ENCODE assay signal across 25 cellular contexts in the genomic region with DNA sequence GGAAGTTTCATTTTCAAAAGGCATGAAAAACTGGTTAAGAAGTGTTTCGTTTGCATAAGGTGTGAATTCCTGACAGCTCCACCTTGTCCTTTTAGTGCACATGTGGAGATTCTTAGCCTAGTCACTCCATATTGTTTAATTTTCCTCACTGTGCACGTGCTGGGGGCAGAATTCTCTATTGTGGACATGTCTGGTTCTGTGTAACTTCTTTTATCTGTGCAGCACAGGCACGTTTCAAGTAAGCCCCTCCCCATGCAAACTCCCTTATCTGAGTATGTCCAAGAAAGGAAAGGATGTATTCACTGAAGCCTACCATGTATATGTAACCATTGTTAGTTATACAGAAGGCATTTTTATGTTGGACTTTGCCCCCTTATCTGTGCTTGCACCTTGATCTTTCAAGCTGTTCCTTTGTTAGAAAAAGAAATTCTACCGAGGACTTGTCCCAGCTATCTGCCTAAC.
DNase-seq lines count a peak whose midpoint lies in the region; ATAC-seq and TF ChIP-seq lines count a peak whose summit lies in the region.
"Had no signal": no experiment of that assay in that cellular context is flagged by ENCODE, and none has a peak within 500 bp of the region (broad histone marks: within the 10 kb centered on the region; RNA-seq: fewer than 3 reads in every experiment).

No MANE protein-coding gene starts in this region.

- peak overlapping the region; percentile 25; the same call in 1 of the 2 replicates for H3K4me2 ChIP-seq in MM.1S (ENCODE audit: low read depth, low read length)
- no peak overlapping the region for H3K4me2 ChIP-seq in neuronal stem cell (ENCODE audit: insufficient read depth, low read length, poor library complexity, severe bottlenecking)
- no peak overlapping the region for H3K4me2 ChIP-seq in smooth muscle cell
- H3K4me2 ChIP-seq: BLaER1 had no signal

- ATAC-seq in HG03039 (IDR thresholded peaks at IDR 0.05; ENCODE audit: unreplicated experiment) = no peak
- ATAC-seq: activated CD4-positive, CD25-positive, alpha-beta regulatory T cell treated with anti-CD3 and anti-CD28 coated beads, Interleukin-2, amount 50 U/mL, for 24 hours; heart right ventricle had no signal

- WGBS in endodermal cell (ENCODE audit: insufficient coverage in 1 of 2, insufficient read length in 1 of 2), 2 experiments = 85% methylated on average over 3 of the region's 4 CpGs; no CpG with 5 or more reads in 1 of the 2 experiments
- WGBS in neuronal stem cell (ENCODE audit: extremely low coverage in 2 of 2, insufficient read length in 2 of 2, insufficient replicate concordance in 1 of 2), 2 donors = no CpG with 5 or more reads among the region's 4 CpGs
- 40% methylated on average over 4 of the region's 4 CpGs for WGBS in smooth muscle cell (ENCODE audit: low lambda C conversion rate)

- H3K9me3 ChIP-seq in Caco-2 (peaks cover 18% of the 10 kb centered on the region), MM.1S (replicated peaks; ENCODE audit: insufficient read depth, low read length) (no peaks in the 10 kb centered on the region), endodermal cell (ENCODE audit: control insufficient read depth, low read length) (peaks cover 14% of the 10 kb centered on the region), neuronal stem cell (replicated peaks in 1 of 2; ENCODE audit: control insufficient read depth in 2 of 2, insufficient read depth in 1 of 2, low read depth in 1 of 2, low read length in 2 of 2) (no peaks in the 10 kb centered on the region), smooth muscle cell (replicated peaks; ENCODE audit: low read depth) (no peaks in the 10 kb centered on the region)
- H3K9me3 ChIP-seq: BLaER1, heart right ventricle, neutrophil, SJCRH30, tibial artery had no signal

- H3K27me3 ChIP-seq in Caco-2 (replicated peaks; ENCODE audit: control insufficient read depth, insufficient read depth, low read length) = no peaks in the 10 kb centered on the region
- no peaks in the 10 kb centered on the region for H3K27me3 ChIP-seq in MM.1S (replicated peaks; ENCODE audit: insufficient read depth, low read length)
- H3K27me3 ChIP-seq in endodermal cell (ENCODE audit: control insufficient read depth, insufficient read depth, low read length, poor library complexity, severe bottlenecking) = no peaks in the 10 kb centered on the region
- no peaks in the 10 kb centered on the region for H3K27me3 ChIP-seq in neuronal stem cell (ENCODE audit: control insufficient read depth in 3 of 3, insufficient read depth in 3 of 3, low read depth in 1 of 3, low read length in 3 of 3)
- H3K27me3 ChIP-seq in smooth muscle cell (ENCODE audit: low read depth) = no peaks in the 10 kb centered on the region
- H3K27me3 ChIP-seq: BLaER1, brain microvascular endothelial cell, neutrophil, SJCRH30, tibial artery had no signal

- DNase-seq in Caco-2 (peak; percentile 94), MM.1S (peak; percentile 52), endodermal cell (no peak), neuronal stem cell (ENCODE audit: low spot score) (no peak), smooth muscle cell (lab: John Stamatoyannopoulos, UW; ENCODE audit: unreplicated experiment) (no peak), NCI-H524 treated with DMSO at 0.1 percent for 48 hours (lab: John Stamatoyannopoulos, UW) (no peak)
- no peak for DNase-seq in activated naive CD4-positive, alpha-beta T cell treated with anti-CD3 and anti-CD28 coated beads for 36 hours
- DNase-seq: activated CD4-positive, alpha-beta T cell treated with anti-CD3 and anti-CD28 coated beads, Interleukin-2, amount 50 U/mL, for 48 hours; activated CD8-positive, alpha-beta memory T cell treated with anti-CD3 and anti-CD28 coated beads, Interleukin-2, amount 50 U/mL, for 4 hours; activated naive CD4-positive, alpha-beta T cell treated with anti-CD3 and anti-CD28 coated beads, Interleukin-2, amount 50 U/mL, for 16 hours; amniotic stem cell; brain microvascular endothelial cell; COR-L47; foreskin fibroblast; GOT3; heart right ventricle; NCI-H2029; NCI-H345; NCI-H748 treated with DMSO at 0.1 percent for 48 hours; SJCRH30; tibial artery had no signal

- no peak for TF ChIP-seq CTCF in Caco-2 (IDR thresholded peaks at IDR 0.05; ENCODE audit: insufficient read depth in 1 of 2, low read depth in 1 of 2, low read length in 1 of 2, severe bottlenecking in 1 of 2, unreplicated experiment in 1 of 2)
- no peak for TF ChIP-seq CTCF in MM.1S (IDR thresholded peaks at IDR 0.05; ENCODE audit: low read length)
- TF ChIP-seq CTCF in endodermal cell (conservative IDR thresholded peaks at IDR 0.05) = no peak
- TF ChIP-seq CTCF in smooth muscle cell (IDR thresholded peaks at IDR 0.05; ENCODE audit: borderline replicate concordance, insufficient read depth, poor library complexity, severe bottlenecking) = no peak

- H3K79me1 ChIP-seq in neuronal stem cell (ENCODE audit: low read depth, low read length) = no peaks in the 10 kb centered on the region

- peaks cover 35% of the 10 kb centered on the region for H3K4me1 ChIP-seq in Caco-2
- H3K4me1 ChIP-seq in MM.1S (ENCODE audit: low read length) = peaks cover 7% of the 10 kb centered on the region
- H3K4me1 ChIP-seq in endodermal cell (ENCODE audit: control insufficient read depth, insufficient read depth, low read length) = no peaks in the 10 kb centered on the region
- peaks cover 0 to 1% of the 10 kb centered on the region in 2 donors for H3K4me1 ChIP-seq in neuronal stem cell (ENCODE audit: control insufficient read depth in 2 of 2, insufficient read depth in 1 of 2, low read depth in 1 of 2, low read length in 2 of 2)
- no peaks in the 10 kb centered on the region for H3K4me1 ChIP-seq in smooth muscle cell (ENCODE audit: low read depth)
- H3K4me1 ChIP-seq: BLaER1, heart right ventricle, SJCRH30, tibial artery had no signal

- H3K18ac ChIP-seq in neuronal stem cell (ENCODE audit: low read length) = no peak overlapping the region

- no peak overlapping the region for H2AK5ac ChIP-seq in neuronal stem cell (ENCODE audit: low read depth, low read length)

- no peak overlapping the region for H2BK5ac ChIP-seq in neuronal stem cell (ENCODE audit: low read length)

- H4K20me1 ChIP-seq in MM.1S (ENCODE audit: insufficient read depth, low read length) (no peaks in the 10 kb centered on the region), smooth muscle cell (ENCODE audit: low read depth) (no peaks in the 10 kb centered on the region)
- H4K20me1 ChIP-seq: BLaER1 had no signal

- H3K36me3 ChIP-seq in Caco-2 (ENCODE audit: control insufficient read depth, insufficient read depth, low read length) (no peaks in the 10 kb centered on the region), MM.1S (replicated peaks; ENCODE audit: insufficient read depth, low read length) (no peaks in the 10 kb centered on the region), endodermal cell (ENCODE audit: control insufficient read depth, insufficient read depth, low read length) (no peaks in the 10 kb centered on the region), neuronal stem cell (replicated peaks in 1 of 2; ENCODE audit: control insufficient read depth in 2 of 2, insufficient read depth in 2 of 2, low read length in 2 of 2) (no peaks in the 10 kb centered on the region), smooth muscle cell (ENCODE audit: low read depth) (no peaks in the 10 kb centered on the region)
- H3K36me3 ChIP-seq: BLaER1, brain microvascular endothelial cell, heart right ventricle, neutrophil, SJCRH30, tibial artery had no signal

- no peak overlapping the region for H2BK12ac ChIP-seq in neuronal stem cell (ENCODE audit: low read length)

- CTCF ChIA-PET in Caco-2 (lab: Charles Lee) = no interaction called here
- CTCF ChIA-PET in activated naive CD4-positive, alpha-beta T cell treated with anti-CD3 and anti-CD28 coated beads for 36 hours (lab: Charles Lee) = interaction anchor here (0.6 kb wide), 1 partner anchor 311 kb away, joined by 3 read pairs; no protein-coding TSS in a partner anchor

- H3K4me3 Mint-ChIP-seq in Caco-2 (ENCODE audit: unreplicated experiment) (peak overlapping the region; percentile 25), endodermal cell (no peak overlapping the region)
- no peak overlapping the region for H3K4me3 Mint-ChIP-seq in activated naive CD4-positive, alpha-beta T cell treated with anti-CD3 and anti-CD28 coated beads for 36 hours

- H2AFZ ChIP-seq in MM.1S (ENCODE audit: low read length) (peak overlapping the region; percentile 25; the same call in 1 of the 2 replicates), neuronal stem cell (ENCODE audit: low read length) (peak overlapping the region; percentile 25), smooth muscle cell (ENCODE audit: low read depth) (no peak overlapping the region)

- no peak overlapping the region for H4K91ac ChIP-seq in neuronal stem cell (ENCODE audit: low read depth, low read length, poor library complexity)

- H3K4ac ChIP-seq in neuronal stem cell (ENCODE audit: low read length) = no peak overlapping the region

- H3K9me3 Mint-ChIP-seq in Caco-2 (ENCODE audit: unreplicated experiment) (peaks cover 48% of the 10 kb centered on the region), endodermal cell (no peaks in the 10 kb centered on the region)
- H3K9me3 Mint-ChIP-seq in activated naive CD4-positive, alpha-beta T cell treated with anti-CD3 and anti-CD28 coated beads for 36 hours = peaks cover 3% of the 10 kb centered on the region

- H4K8ac ChIP-seq in neuronal stem cell (ENCODE audit: low read depth, low read length) = no peak overlapping the region

- H3K23ac ChIP-seq in neuronal stem cell (ENCODE audit: low read depth, low read length, poor library complexity) = no peak overlapping the region

- H3K4me3 ChIP-seq in Caco-2 (ENCODE audit: low read depth, low read length) (no peak overlapping the region), MM.1S (ENCODE audit: low read length) (no peak overlapping the region), endodermal cell (ENCODE audit: low read length) (peak overlapping the region; percentile 46), neuronal stem cell (ENCODE audit: low read length in 2 of 2) (no peak overlapping the region), smooth muscle cell (no peak overlapping the region)
- H3K4me3 ChIP-seq: BLaER1, heart right ventricle, SJCRH30, tibial artery had no signal

- no TSS peak for BruUV-seq in Caco-2 (replicated peaks; lab: Mats Ljungman, UMichigan)

- H2BK120ac ChIP-seq in neuronal stem cell (ENCODE audit: low read depth, low read length) = no peak overlapping the region

- H3F3A ChIP-seq in MM.1S (ENCODE audit: insufficient read depth, low read length) (no peaks in the 10 kb centered on the region), smooth muscle cell (ENCODE audit: low read depth) (no peaks in the 10 kb centered on the region)

- no peaks in the 10 kb centered on the region for H3K27me3 Mint-ChIP-seq in Caco-2 (ENCODE audit: insufficient read depth, unreplicated experiment)
- H3K27me3 Mint-ChIP-seq in endodermal cell (ENCODE audit: insufficient read depth) = no peaks in the 10 kb centered on the region
- H3K27me3 Mint-ChIP-seq in activated naive CD4-positive, alpha-beta T cell treated with anti-CD3 and anti-CD28 coated beads for 36 hours (ENCODE audit: low read depth) = no peaks in the 10 kb centered on the region

- no peaks in the 10 kb centered on the region for H3K9me2 ChIP-seq in MM.1S (replicated peaks; ENCODE audit: insufficient read depth, low read length)

- H2BK15ac ChIP-seq in neuronal stem cell (ENCODE audit: low read length) = no peak overlapping the region

- H3K79me2 ChIP-seq in MM.1S (ENCODE audit: low read length) = no peaks in the 10 kb centered on the region
- no peaks in the 10 kb centered on the region for H3K79me2 ChIP-seq in smooth muscle cell (ENCODE audit: low read depth)

- intact Hi-C loops in Caco-2 (cut with micrococcal nuclease; ENCODE audit: unreplicated experiment) = loop anchor here (1.0 to 10.0 kb wide), 8 partner anchors 39 to 703 kb away; no protein-coding TSS in a partner anchor
- intact Hi-C loops in activated naive CD4-positive, alpha-beta T cell treated with anti-CD3 and anti-CD28 coated beads for 36 hours (cut with micrococcal nuclease) = no loop called here

- no peak overlapping the region for H3K14ac ChIP-seq in neuronal stem cell (ENCODE audit: low read length)

- H3K27ac ChIP-seq in MM.1S (ENCODE audit: low read length) (no peak overlapping the region), endodermal cell (ENCODE audit: low read depth, low read length) (no peak overlapping the region), neuronal stem cell (replicated peaks; ENCODE audit: low read length) (no peak overlapping the region), smooth muscle cell (ENCODE audit: low read depth) (no peak overlapping the region)
- H3K27ac ChIP-seq: BLaER1, brain microvascular endothelial cell, heart right ventricle, neutrophil, SJCRH30, tibial artery had no signal

- peak overlapping the region; percentile 79 for H3K27ac Mint-ChIP-seq in Caco-2 (ENCODE audit: unreplicated experiment)
- H3K27ac Mint-ChIP-seq in endodermal cell = no peak overlapping the region
- no peak overlapping the region for H3K27ac Mint-ChIP-seq in activated naive CD4-positive, alpha-beta T cell treated with anti-CD3 and anti-CD28 coated beads for 36 hours

- POLR2A ChIA-PET in Caco-2 (lab: Charles Lee) = no interaction called here

- no peak overlapping the region for H3K9ac ChIP-seq in MM.1S (ENCODE audit: low read length)
- H3K9ac ChIP-seq in endodermal cell (ENCODE audit: extremely low read depth, low read length, poor library complexity, severe bottlenecking) = no peak overlapping the region
- H3K9ac ChIP-seq in neuronal stem cell (ENCODE audit: low read depth, low read length, poor library complexity) = no peak overlapping the region
- H3K9ac ChIP-seq in smooth muscle cell (ENCODE audit: low read depth) = no peak overlapping the region
- H3K9ac ChIP-seq: BLaER1 had no signal

- H3K36me3 Mint-ChIP-seq in Caco-2 (ENCODE audit: insufficient read depth, unreplicated experiment) (no peaks in the 10 kb centered on the region), endodermal cell (ENCODE audit: low read depth) (no peaks in the 10 kb centered on the region)
- no peaks in the 10 kb centered on the region for H3K36me3 Mint-ChIP-seq in activated naive CD4-positive, alpha-beta T cell treated with anti-CD3 and anti-CD28 coated beads for 36 hours (ENCODE audit: low read depth)

- H3K4me1 Mint-ChIP-seq in Caco-2 (ENCODE audit: low read depth, unreplicated experiment) (peaks cover 40% of the 10 kb centered on the region), endodermal cell (peaks cover 17% of the 10 kb centered on the region)
- no peaks in the 10 kb centered on the region for H3K4me1 Mint-ChIP-seq in activated naive CD4-positive, alpha-beta T cell treated with anti-CD3 and anti-CD28 coated beads for 36 hours (ENCODE audit: low read depth)

Comparison
In these comparisons a context has a peak if more than half of its experiments do, and no peak if none do; other contexts are left out.
1. DNase-seq: peak in Caco-2 (2 of 2) and MM.1S (single experiment); none in endodermal cell (single experiment), neuronal stem cell (single experiment), activated naive CD4-positive, alpha-beta T cell treated with anti-CD3 and anti-CD28 coated beads for 36 hours (single experiment), smooth muscle cell (single experiment) and NCI-H524 treated with DMSO at 0.1 percent for 48 hours (single experiment).